8 cellular contexts compared by ENCODE assay signal in the genomic region with DNA sequence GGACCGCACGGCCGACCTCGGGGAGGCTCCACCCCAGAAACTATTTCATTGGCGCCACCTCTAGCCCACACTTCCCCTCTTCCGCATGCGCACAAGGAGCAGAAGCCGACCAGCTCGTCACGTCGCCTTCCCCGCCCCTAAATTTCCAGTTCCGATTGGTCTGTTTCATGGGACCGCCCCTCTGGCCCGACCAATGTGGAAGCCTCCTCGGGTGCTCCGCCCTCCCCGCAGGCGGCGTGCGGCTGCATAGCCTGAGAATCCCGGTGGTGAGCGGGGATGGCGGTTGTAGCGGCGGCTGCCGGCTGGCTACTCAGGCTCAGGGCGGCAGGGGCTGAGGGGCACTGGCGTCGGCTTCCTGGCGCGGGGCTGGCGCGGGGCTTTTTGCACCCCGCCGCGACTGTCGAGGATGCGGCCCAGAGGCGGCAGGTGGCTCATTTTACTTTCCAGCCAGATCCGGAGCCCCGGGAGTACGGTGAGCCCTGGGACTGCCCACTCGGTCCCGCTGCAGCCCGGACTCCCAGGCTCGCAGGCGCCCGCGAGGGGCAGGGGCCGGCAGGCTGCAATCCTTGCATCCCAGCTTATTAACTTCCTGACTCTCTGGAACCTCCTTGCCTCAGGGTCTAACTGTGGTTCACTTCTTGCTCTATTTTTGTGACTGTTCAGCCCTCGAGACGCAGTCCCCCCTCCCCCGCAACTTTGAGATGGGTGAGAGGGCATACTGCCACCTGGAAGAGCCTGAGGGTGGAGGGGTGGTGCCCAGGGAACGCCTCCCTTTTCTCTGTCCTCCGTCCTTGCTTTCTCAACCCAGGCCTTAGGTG. TPM values are rescaled to one million over a fixed set of nuclear protein-coding genes. Genes with fewer than 3 reads are reported as not detected.
DNase-seq lines count a peak whose midpoint lies in the region; ATAC-seq and TF ChIP-seq lines count a peak whose summit lies in the region.

A gene (plus strand): TSS at position 254 of the 818 bp plus-strand sequence. CDS start 23 bp downstream, at position 277.

- H3K9me3 ChIP-seq in IMR-90 (ENCODE audit: control insufficient read depth, insufficient read depth, low read length), result no peaks in the 10 kb centered on the region

- H2AFZ ChIP-seq in IMR-90 (replicated peaks; ENCODE audit: low read length, poor library complexity), result peak within 1 kb of the TSS; percentile 97

- dilution Hi-C loops in IMR-90 (cut with HindIII; ENCODE audit: low sequenced_read_pairs, unreplicated experiment), result no loop called here

- peak; percentile 99 for ATAC-seq in GM21528 (IDR thresholded peaks at IDR 0.05; ENCODE audit: low FRiP score, unreplicated experiment)
- ATAC-seq in IMR-90 (ENCODE audit: low read depth), result peak; percentile 99

- no peak for TF ChIP-seq CTCF in IMR-90 (conservative IDR thresholded peaks at IDR 0.05; ENCODE audit: low read depth, low read length)

- CTCF ChIA-PET in IMR-90 (lab: Yijun Ruan, JAX), result interaction anchor here (0.7 kb wide), 2 partner anchors 1060 to 1829 kb away, joined by 3 read pairs; no protein-coding TSS in a partner anchor

- peaks cover 11 to 16% of the 10 kb centered on the region in 2 experiments for H3K79me1 ChIP-seq in IMR-90 (ENCODE audit: low read depth in 1 of 2, low read length in 2 of 2)

- H4K91ac ChIP-seq in IMR-90 (ENCODE audit: insufficient read depth, low read depth, low read length), result no peak within 1 kb of the TSS

- peak within 1 kb of the TSS; percentile 95 for H3K4me2 ChIP-seq in IMR-90 (ENCODE audit: low read depth, low read length)

- peak within 1 kb of the TSS; percentile 68 for H3K9ac ChIP-seq in IMR-90 (ENCODE audit: low read depth, low read length)

- peak within 1 kb of the TSS; percentile 52 for H2BK5ac ChIP-seq in IMR-90 (ENCODE audit: low read depth, low read length, poor library complexity, severe bottlenecking)

- intact Hi-C loops in IMR-90 (cut with micrococcal nuclease), result no loop called here

- in situ Hi-C loops in IMR-90 (cut with MboI; ENCODE audit: low sequenced_read_pairs), result no loop called here

- BruUV-seq in IMR-90 (replicated peaks; lab: Mats Ljungman, UMichigan), result no TSS peak

- H2AK9ac ChIP-seq in IMR-90 (replicated peaks; ENCODE audit: low read depth, low read length, poor library complexity), result peak within 1 kb of the TSS; percentile 95

- no peak for TF ChIP-seq RAD21 in IMR-90 (IDR thresholded peaks at IDR 0.05; ENCODE audit: low read length)

- peak within 1 kb of the TSS; percentile 65 for H3K4ac ChIP-seq in IMR-90 (ENCODE audit: low read depth, low read length)

- 0% methylated on average over 8 of the region's 56 CpGs; no CpG with 5 or more reads in 1 of the 2 experiments for WGBS in IMR-90 (ENCODE audit: extremely low coverage in 2 of 2, insufficient read length in 1 of 2), 2 experiments

- no peak within 1 kb of the TSS for H2BK15ac ChIP-seq in IMR-90 (ENCODE audit: low read depth, low read length)

- peak within 1 kb of the TSS; percentile 80 for H3K4me3 ChIP-seq in IMR-90 (ENCODE audit: insufficient read depth, low read depth, low read length)

- H3K23ac ChIP-seq in IMR-90 (ENCODE audit: low read depth, low read length), result peak within 1 kb of the TSS; percentile 93

- peak within 1 kb of the TSS; percentile 35; the same call in 1 of the 2 replicates for H3K56ac ChIP-seq in IMR-90 (ENCODE audit: extremely low read depth, insufficient read depth, low read length)

- POLR2A ChIA-PET in IMR-90 (lab: Charles Lee; ENCODE audit: unreplicated experiment), result no interaction called here

- peak within 1 kb of the TSS; percentile 48 to 74 for H4K8ac ChIP-seq in IMR-90 (ENCODE audit: low read depth in 2 of 2, low read length in 2 of 2)

- peak within 1 kb of the TSS; percentile 66 for H4K5ac ChIP-seq in IMR-90 (ENCODE audit: low read depth, low read length)

- H4K20me1 ChIP-seq in IMR-90 (ENCODE audit: insufficient read depth, low read length), result no peaks in the 10 kb centered on the region

- H3K14ac ChIP-seq in IMR-90 (replicated peaks; ENCODE audit: low read depth, low read length), result peak within 1 kb of the TSS; percentile 63

- no peaks in the 10 kb centered on the region for H3K36me3 ChIP-seq in IMR-90 (ENCODE audit: control insufficient read depth, insufficient read depth, low read length)

- peaks cover 2% of the 10 kb centered on the region; the same call in 1 of the 2 replicates for H3K9me1 ChIP-seq in IMR-90 (ENCODE audit: insufficient read depth, low read length)

- peaks cover 2% of the 10 kb centered on the region for H3K4me1 ChIP-seq in IMR-90 (ENCODE audit: control insufficient read depth, insufficient read depth, low read length)

- H3K27ac ChIP-seq in IMR-90 (ENCODE audit: insufficient read depth, low read length), result peak within 1 kb of the TSS; percentile 38

- H2BK20ac ChIP-seq in IMR-90 (ENCODE audit: low read depth, low read length), result no peak within 1 kb of the TSS

- H2AK5ac ChIP-seq in IMR-90 (ENCODE audit: low read depth, low read length), result no peak within 1 kb of the TSS

- peak within 1 kb of the TSS; percentile 44; the same call in 1 of the 2 replicates for H3K18ac ChIP-seq in IMR-90 (ENCODE audit: low read depth, low read length)

- TF ChIP-seq POLR2A in IMR-90 (IDR thresholded peaks at IDR 0.05; ENCODE audit: low read depth, low read length), result peak; percentile 85

- peak; percentile 99 for DNase-seq in DMS 273 (lab: John Stamatoyannopoulos, UW; ENCODE audit: unreplicated experiment)
- peak; percentile 96 for DNase-seq in IMR-90
- DNase-seq in OCI-M1 (lab: John Stamatoyannopoulos, UW), result peak; percentile 100
- peak; percentile 98 for DNase-seq in activated T-cell treated with anti-CD3 and anti-CD28 coated beads for 24 hours (ENCODE audit: low read depth)
- DNase-seq in epidermal melanocyte (ENCODE audit: insufficient read length, low spot score), result peak; percentile 91
- peak; percentile 96 for DNase-seq in middle frontal gyrus (ENCODE audit: extremely low spot score, low spot score)
- DNase-seq in stimulated activated CD8-positive, alpha-beta memory T cell treated with anti-CD3 and anti-CD28 coated beads, Interleukin-2, amount 100 ng/mL, for 48 hours (ENCODE audit: low read depth in 2 of 2), result peak; percentile 91 to 93

- peak within 1 kb of the TSS; percentile 27; the same call in 1 of the 2 replicates for H2BK120ac ChIP-seq in IMR-90 (ENCODE audit: low read depth, low read length)

- H3K27me3 ChIP-seq in IMR-90 (ENCODE audit: control insufficient read depth, insufficient read depth, low read length), result no peaks in the 10 kb centered on the region

TF ChIP-seq in IMR-90, 13 proteins besides CTCF, POLR2A, EP300 and RAD21:
- peak; percentile 96 for TF ChIP-seq MXI1 (IDR thresholded peaks at IDR 0.05; ENCODE audit: borderline replicate concordance, low read depth, low read length)
- TF ChIP-seq RFX5 (IDR thresholded peaks at IDR 0.05; ENCODE audit: low read depth, low read length), result no peak
- TF ChIP-seq, protein P1, sequence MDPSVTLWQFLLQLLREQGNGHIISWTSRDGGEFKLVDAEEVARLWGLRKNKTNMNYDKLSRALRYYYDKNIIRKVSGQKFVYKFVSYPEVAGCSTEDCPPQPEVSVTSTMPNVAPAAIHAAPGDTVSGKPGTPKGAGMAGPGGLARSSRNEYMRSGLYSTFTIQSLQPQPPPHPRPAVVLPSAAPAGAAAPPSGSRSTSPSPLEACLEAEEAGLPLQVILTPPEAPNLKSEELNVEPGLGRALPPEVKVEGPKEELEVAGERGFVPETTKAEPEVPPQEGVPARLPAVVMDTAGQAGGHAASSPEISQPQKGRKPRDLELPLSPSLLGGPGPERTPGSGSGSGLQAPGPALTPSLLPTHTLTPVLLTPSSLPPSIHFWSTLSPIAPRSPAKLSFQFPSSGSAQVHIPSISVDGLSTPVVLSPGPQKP (IDR thresholded peaks at IDR 0.05; ENCODE audit: borderline replicate concordance, low read depth, low read length), result no peak
- no peak for TF ChIP-seq CEBPB (IDR thresholded peaks at IDR 0.05; ENCODE audit: low read depth, low read length)
- no peak for TF ChIP-seq NFE2L2 (IDR thresholded peaks at IDR 0.05; ENCODE audit: low read depth, low read length)
- TF ChIP-seq, protein P2, sequence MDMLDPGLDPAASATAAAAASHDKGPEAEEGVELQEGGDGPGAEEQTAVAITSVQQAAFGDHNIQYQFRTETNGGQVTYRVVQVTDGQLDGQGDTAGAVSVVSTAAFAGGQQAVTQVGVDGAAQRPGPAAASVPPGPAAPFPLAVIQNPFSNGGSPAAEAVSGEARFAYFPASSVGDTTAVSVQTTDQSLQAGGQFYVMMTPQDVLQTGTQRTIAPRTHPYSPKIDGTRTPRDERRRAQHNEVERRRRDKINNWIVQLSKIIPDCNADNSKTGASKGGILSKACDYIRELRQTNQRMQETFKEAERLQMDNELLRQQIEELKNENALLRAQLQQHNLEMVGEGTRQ (IDR thresholded peaks at IDR 0.05; ENCODE audit: low read depth, low read length), result peak; percentile 33; the same call in 1 of the 2 replicates
- TF ChIP-seq MAFK (IDR thresholded peaks at IDR 0.05; ENCODE audit: low read depth, low read length), result no peak
- TF ChIP-seq BHLHE40 (IDR thresholded peaks at IDR 0.05; ENCODE audit: low read depth, low read length), result no peak; the same call in 1 of the 2 replicates
- TF ChIP-seq FOS (IDR thresholded peaks at IDR 0.05; ENCODE audit: low read depth, low read length), result peak; percentile 8; the same call in 1 of the 2 replicates
- TF ChIP-seq RCOR1 (IDR thresholded peaks at IDR 0.05; ENCODE audit: insufficient replicate concordance, low read length), result no peak
- TF ChIP-seq MAZ (IDR thresholded peaks at IDR 0.05; ENCODE audit: borderline replicate concordance, low read depth, low read length), result peak; percentile 78; the same call in 1 of the 2 replicates
TF ChIP-seq in IMR-90: peak in this region for 4.

RNA-seq across cellular contexts. Expression of the gene that starts here (rescaled TPM):
- 11.8 and 16.4 TPM in 2 replicates for total RNA-seq in IMR-90 (2012; rRNA removed)
- 8.9 and 11.2 TPM in 2 replicates for polyA plus RNA-seq in IMR-90 (2012; rRNA removed)
- polyA plus RNA-seq in IMR-90 (2012; cell fraction: cytosol; rRNA removed), result 7.9 and 17.1 TPM in 2 replicates
- polyA plus RNA-seq in IMR-90 (2012; cell fraction: nucleus; rRNA removed; ENCODE audit: low replicate concordance), result 3.0 and 7.8 TPM in 2 replicates

Comparison
In these comparisons a context has a peak if more than half of its experiments do, and no peak if none do; other contexts are left out.
1. Peak in every context shown above with its lines: DNase-seq, ATAC-seq, H3K4me3 ChIP-seq and H3K27ac ChIP-seq.